ENCODE assay signal across 20 cellular contexts in the genomic region with DNA sequence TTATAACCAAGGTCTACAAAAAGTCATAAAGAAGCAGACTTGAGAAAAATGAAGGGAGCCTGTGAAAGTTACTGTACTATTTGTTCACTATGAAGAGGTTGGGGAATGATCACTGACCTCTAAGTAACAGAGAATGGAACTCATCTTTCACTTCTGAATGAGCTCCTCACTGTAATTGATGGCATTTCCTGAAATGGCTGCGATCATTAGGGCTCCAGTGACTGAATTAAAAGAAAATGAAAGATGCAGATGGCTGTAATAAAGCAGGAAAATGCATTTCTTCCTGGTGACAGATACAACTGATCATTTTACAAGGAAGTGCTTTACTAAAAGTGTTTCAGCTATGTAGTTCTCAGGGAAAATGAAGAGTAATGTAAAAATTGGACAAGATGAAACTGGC.
"Had no signal": no experiment of that assay in that cellular context is flagged by ENCODE, and none has a peak within 500 bp of the region (broad histone marks: within the 10 kb centered on the region; RNA-seq: fewer than 3 reads in every experiment).

No MANE protein-coding gene starts in this region.

- H3K9me3 ChIP-seq: SJCRH30 had no signal

- H3K27me3 ChIP-seq: SJCRH30 had no signal

- H3K36me3 ChIP-seq: SJCRH30 had no signal

- H3K27ac ChIP-seq: SJCRH30, SK-N-MC had no signal

- H3K4me3 ChIP-seq: SJCRH30, SK-N-MC had no signal

- DNase-seq: KBM-7; MV-4-11; NCI-H1092; NCI-H1105 treated with DMSO at 0.1 percent for 48 hours; NCI-H1417 treated with DMSO at 0.1 percent for 48 hours; NCI-H146; NCI-H1694 treated with DMSO at 0.1 percent for 48 hours; NCI-H1930; NCI-H2081; NCI-H2107; NCI-H2227 treated with DMSO at 0.1 percent for 48 hours; NCI-H524 treated with DMSO at 0.1 percent for 48 hours; NCI-H69; NCI-H774; NK-92 treated with Interleukin-12 subunit alpha and Interleukin-12 subunit beta, amount 100 ng/mL, for 24 hours; PC-3; SHP77 treated with DMSO at 0.1 percent for 48 hours; SJCRH30; T-helper 1 cell had no signal

- H3K4me1 ChIP-seq: SJCRH30 had no signal
